Comparison of ENCODE assay signal across 19 cellular contexts in genomic region chr5:158032246-158032645, GRCh38.
"Had no signal": no experiment of that assay in that cellular context is flagged by ENCODE, and none has a peak within 500 bp of the region (broad histone marks: within the 10 kb centered on the region; RNA-seq: fewer than 3 reads in every experiment).

No MANE protein-coding gene starts in this region.

- H3K27ac Mint-ChIP-seq: IgD-negative memory B cell had no signal

- H3K4me1 Mint-ChIP-seq: IgD-negative memory B cell had no signal

- ATAC-seq: K562 had no signal

- DNase-seq: Kasumi-1, MM.1S, NCI-H1092 treated with DMSO at 0.1 percent for 48 hours, NCI-H1436, NCI-H187, NCI-H2029, NCI-H2081 treated with DMSO at 0.1 percent for 48 hours, NCI-H2171, NCI-H226, NCI-H446, NCI-H510A, NCI-H524 treated with DMSO at 0.1 percent for 48 hours, NCI-H69, NCI-H774, Right ventricle myocardium superior, RPMI8226, SIG-M5 had no signal

- H3K4me3 Mint-ChIP-seq: IgD-negative memory B cell had no signal
